ENCODE assay signal across 1 cellular context in genomic region chr15:75065851-75066509, GRCh38.
TF ChIP-seq lines count a peak whose summit lies in the region.

No MANE protein-coding gene starts in this region.

TF ChIP-seq in K562, 482 proteins besides CTCF, POLR2A, EP300 and RAD21 (continued from another document and continues in another):
- TF ChIP-seq ZNF217 (CRISPR knock-in tag; IDR thresholded peaks at IDR 0.05): no peak
- TF ChIP-seq OTX1 (CRISPR knock-in tag; IDR thresholded peaks at IDR 0.05): peak; percentile 71; the same call in 1 of the 2 replicates
- no peak for TF ChIP-seq THRAP3 (IDR thresholded peaks at IDR 0.05; ENCODE audit: borderline replicate concordance)
- no peak for TF ChIP-seq IRF1 (CRISPR knock-in tag; IDR thresholded peaks at IDR 0.05; ENCODE audit: borderline replicate concordance)
- no peak; the same call in 1 of the 2 replicates for TF ChIP-seq XRCC3 (IDR thresholded peaks at IDR 0.05)
- TF ChIP-seq PKNOX1 (IDR thresholded peaks at IDR 0.05): peak; percentile 70
- TF ChIP-seq HNRNPL (IDR thresholded peaks at IDR 0.05; ENCODE audit: low read depth, low read length): no peak
- TF ChIP-seq MITF (IDR thresholded peaks at IDR 0.05): no peak; the same call in 1 of the 2 replicates
- TF ChIP-seq, protein P1, sequence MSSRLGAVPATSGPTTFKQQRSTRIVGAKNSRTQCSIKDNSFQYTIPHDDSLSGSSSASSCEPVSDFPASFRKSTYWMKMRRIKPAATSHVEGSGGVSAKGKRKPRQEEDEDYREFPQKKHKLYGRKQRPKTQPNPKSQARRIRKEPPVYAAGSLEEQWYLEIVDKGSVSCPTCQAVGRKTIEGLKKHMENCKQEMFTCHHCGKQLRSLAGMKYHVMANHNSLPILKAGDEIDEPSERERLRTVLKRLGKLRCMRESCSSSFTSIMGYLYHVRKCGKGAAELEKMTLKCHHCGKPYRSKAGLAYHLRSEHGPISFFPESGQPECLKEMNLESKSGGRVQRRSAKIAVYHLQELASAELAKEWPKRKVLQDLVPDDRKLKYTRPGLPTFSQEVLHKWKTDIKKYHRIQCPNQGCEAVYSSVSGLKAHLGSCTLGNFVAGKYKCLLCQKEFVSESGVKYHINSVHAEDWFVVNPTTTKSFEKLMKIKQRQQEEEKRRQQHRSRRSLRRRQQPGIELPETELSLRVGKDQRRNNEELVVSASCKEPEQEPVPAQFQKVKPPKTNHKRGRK (tag; IDR thresholded peaks at IDR 0.05): no peak
- TF ChIP-seq PURB (CRISPR knock-in tag; IDR thresholded peaks at IDR 0.05; ENCODE audit: low read depth): no peak
- TF ChIP-seq CHD7 (IDR thresholded peaks at IDR 0.05; ENCODE audit: low read depth, low read length): no peak
- no peak for TF ChIP-seq PHF8 (IDR thresholded peaks at IDR 0.05; ENCODE audit: borderline replicate concordance, low read length)
- peak in 1 of 3 experiments; percentile 82 for TF ChIP-seq YY1 (IDR thresholded peaks at IDR 0.05; ENCODE audit: borderline replicate concordance in 1 of 3, control insufficient read depth in 1 of 3, extremely low read depth in 1 of 3, insufficient read depth in 3 of 3, insufficient read length in 1 of 3, insufficient replicate concordance in 2 of 3, low read depth in 1 of 3, low read length in 2 of 3)
- no peak for TF ChIP-seq SIN3A (IDR thresholded peaks at IDR 0.05; ENCODE audit: borderline replicate concordance in 2 of 2, control insufficient read depth in 1 of 2, low read depth in 2 of 2, low read length in 2 of 2)
- TF ChIP-seq HDAC1 (IDR thresholded peaks at IDR 0.05): peak; percentile 99 to 100
- no peak for TF ChIP-seq NFXL1 (CRISPR knock-in tag; IDR thresholded peaks at IDR 0.05)
- TF ChIP-seq, protein P2, sequence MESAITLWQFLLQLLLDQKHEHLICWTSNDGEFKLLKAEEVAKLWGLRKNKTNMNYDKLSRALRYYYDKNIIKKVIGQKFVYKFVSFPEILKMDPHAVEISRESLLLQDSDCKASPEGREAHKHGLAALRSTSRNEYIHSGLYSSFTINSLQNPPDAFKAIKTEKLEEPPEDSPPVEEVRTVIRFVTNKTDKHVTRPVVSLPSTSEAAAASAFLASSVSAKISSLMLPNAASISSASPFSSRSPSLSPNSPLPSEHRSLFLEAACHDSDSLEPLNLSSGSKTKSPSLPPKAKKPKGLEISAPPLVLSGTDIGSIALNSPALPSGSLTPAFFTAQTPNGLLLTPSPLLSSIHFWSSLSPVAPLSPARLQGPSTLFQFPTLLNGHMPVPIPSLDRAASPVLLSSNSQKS (CRISPR knock-in tag; IDR thresholded peaks at IDR 0.05): no peak
- no peak for TF ChIP-seq ZNF551 (CRISPR knock-in tag; IDR thresholded peaks at IDR 0.05)
- TF ChIP-seq, protein P3, sequence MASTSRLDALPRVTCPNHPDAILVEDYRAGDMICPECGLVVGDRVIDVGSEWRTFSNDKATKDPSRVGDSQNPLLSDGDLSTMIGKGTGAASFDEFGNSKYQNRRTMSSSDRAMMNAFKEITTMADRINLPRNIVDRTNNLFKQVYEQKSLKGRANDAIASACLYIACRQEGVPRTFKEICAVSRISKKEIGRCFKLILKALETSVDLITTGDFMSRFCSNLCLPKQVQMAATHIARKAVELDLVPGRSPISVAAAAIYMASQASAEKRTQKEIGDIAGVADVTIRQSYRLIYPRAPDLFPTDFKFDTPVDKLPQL (IDR thresholded peaks at IDR 0.05; ENCODE audit: extremely low read depth, insufficient read length): no peak
- TF ChIP-seq PRMT5 (CRISPR knock-in tag; IDR thresholded peaks at IDR 0.05): no peak
- no peak; the same call in 1 of the 2 replicates for TF ChIP-seq BACH1 (tag; IDR thresholded peaks at IDR 0.05)
- peak; percentile 100 for TF ChIP-seq TCF3 (CRISPR knock-in tag; IDR thresholded peaks at IDR 0.05)
- TF ChIP-seq SREBF2 (CRISPR knock-in tag; IDR thresholded peaks at IDR 0.05): no peak
- TF ChIP-seq, protein P4, sequence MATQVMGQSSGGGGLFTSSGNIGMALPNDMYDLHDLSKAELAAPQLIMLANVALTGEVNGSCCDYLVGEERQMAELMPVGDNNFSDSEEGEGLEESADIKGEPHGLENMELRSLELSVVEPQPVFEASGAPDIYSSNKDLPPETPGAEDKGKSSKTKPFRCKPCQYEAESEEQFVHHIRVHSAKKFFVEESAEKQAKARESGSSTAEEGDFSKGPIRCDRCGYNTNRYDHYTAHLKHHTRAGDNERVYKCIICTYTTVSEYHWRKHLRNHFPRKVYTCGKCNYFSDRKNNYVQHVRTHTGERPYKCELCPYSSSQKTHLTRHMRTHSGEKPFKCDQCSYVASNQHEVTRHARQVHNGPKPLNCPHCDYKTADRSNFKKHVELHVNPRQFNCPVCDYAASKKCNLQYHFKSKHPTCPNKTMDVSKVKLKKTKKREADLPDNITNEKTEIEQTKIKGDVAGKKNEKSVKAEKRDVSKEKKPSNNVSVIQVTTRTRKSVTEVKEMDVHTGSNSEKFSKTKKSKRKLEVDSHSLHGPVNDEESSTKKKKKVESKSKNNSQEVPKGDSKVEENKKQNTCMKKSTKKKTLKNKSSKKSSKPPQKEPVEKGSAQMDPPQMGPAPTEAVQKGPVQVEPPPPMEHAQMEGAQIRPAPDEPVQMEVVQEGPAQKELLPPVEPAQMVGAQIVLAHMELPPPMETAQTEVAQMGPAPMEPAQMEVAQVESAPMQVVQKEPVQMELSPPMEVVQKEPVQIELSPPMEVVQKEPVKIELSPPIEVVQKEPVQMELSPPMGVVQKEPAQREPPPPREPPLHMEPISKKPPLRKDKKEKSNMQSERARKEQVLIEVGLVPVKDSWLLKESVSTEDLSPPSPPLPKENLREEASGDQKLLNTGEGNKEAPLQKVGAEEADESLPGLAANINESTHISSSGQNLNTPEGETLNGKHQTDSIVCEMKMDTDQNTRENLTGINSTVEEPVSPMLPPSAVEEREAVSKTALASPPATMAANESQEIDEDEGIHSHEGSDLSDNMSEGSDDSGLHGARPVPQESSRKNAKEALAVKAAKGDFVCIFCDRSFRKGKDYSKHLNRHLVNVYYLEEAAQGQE (CRISPR knock-in tag; IDR thresholded peaks at IDR 0.05; ENCODE audit: low read depth): no peak
- TF ChIP-seq RB1 (IDR thresholded peaks at IDR 0.05; ENCODE audit: low read depth): peak; percentile 81
- peak; percentile 100 for TF ChIP-seq MTA2 (IDR thresholded peaks at IDR 0.05; ENCODE audit: low read depth)
